8 cellular contexts compared by ENCODE assay signal in genomic region chr16:87895641-87896141, GRCh38. TPM values are rescaled to one million over a fixed set of nuclear protein-coding genes. Genes with fewer than 3 reads are reported as not detected.
DNase-seq lines count a peak whose midpoint lies in the region; ATAC-seq and FAIRE-seq lines count a peak whose summit lies in the region.

No MANE protein-coding gene starts in this region.

- no peaks in the 10 kb centered on the region for H3K36me3 Mint-ChIP-seq in activated CD4-positive, alpha-beta T cell treated with anti-CD3 and anti-CD28 coated beads, Interleukin-2, amount 10 ng/mL, durations not matched to agents 24 days and 14 days (ENCODE audit: low read depth)

- no peaks in the 10 kb centered on the region for H3K9me3 ChIP-seq in effector memory CD4-positive, alpha-beta T cell (ENCODE audit: control insufficient read depth, low read length)

- peak; percentile 47 for FAIRE-seq in GM18507 (lab: Jason Lieb, UNC)

- no peaks in the 10 kb centered on the region for H3K27me3 Mint-ChIP-seq in activated CD4-positive, alpha-beta T cell treated with anti-CD3 and anti-CD28 coated beads, Interleukin-2, amount 10 ng/mL, durations not matched to agents 24 days and 14 days

- H3K4me3 ChIP-seq in effector memory CD4-positive, alpha-beta T cell (ENCODE audit: insufficient read depth, low read depth, low read length, poor library complexity, severe bottlenecking), result no peak overlapping the region

- no peaks in the 10 kb centered on the region for H3K27me3 ChIP-seq in effector memory CD4-positive, alpha-beta T cell (replicated peaks; ENCODE audit: control insufficient read depth, insufficient read depth, low read length, poor library complexity, severe bottlenecking)

- DNase-seq in GM18507 (ENCODE audit: extremely low spot score, insufficient read length, low read depth) (peak; percentile 23), HuH-7.5 (ENCODE audit: low spot score) (no peak), NCI-H2227 treated with DMSO at 0.1 percent for 48 hours (lab: John Stamatoyannopoulos, UW) (no peak), NCI-H345 (lab: John Stamatoyannopoulos, UW) (no peak)
- peak; percentile 94 for DNase-seq in activated CD4-positive, alpha-beta T cell treated with anti-CD3 and anti-CD28 coated beads, Interleukin-2, amount 10 ng/mL, durations not matched to agents 24 days and 14 days
- peak; percentile 14 to 62 (median 23) for DNase-seq in effector memory CD4-positive, alpha-beta T cell
- DNase-seq in stimulated activated CD4-positive, alpha-beta T cell treated with anti-CD3 and anti-CD28 coated beads, Interleukin-4, amount 100 ng/mL, for 4 hours, result peak; percentile 69 to 91

- intact Hi-C loops in activated CD4-positive, alpha-beta T cell treated with anti-CD3 and anti-CD28 coated beads, Interleukin-2, amount 10 ng/mL, durations not matched to agents 24 days and 14 days (cut with micrococcal nuclease), result loop anchor here (1.0 to 5.0 kb wide), 6 partner anchors 13 to 562 kb away; partner anchors contain the start of gene BANP

- no peaks in the 10 kb centered on the region for H3K9me3 Mint-ChIP-seq in activated CD4-positive, alpha-beta T cell treated with anti-CD3 and anti-CD28 coated beads, Interleukin-2, amount 10 ng/mL, durations not matched to agents 24 days and 14 days

- peaks cover 27% of the 10 kb centered on the region for H3K4me1 ChIP-seq in effector memory CD4-positive, alpha-beta T cell (ENCODE audit: control insufficient read depth, insufficient read depth, low read length, poor library complexity, severe bottlenecking)

- peak; percentile 66 for ATAC-seq in HG03139 (IDR thresholded peaks at IDR 0.05; ENCODE audit: unreplicated experiment)

- H3K4me1 Mint-ChIP-seq in activated CD4-positive, alpha-beta T cell treated with anti-CD3 and anti-CD28 coated beads, Interleukin-2, amount 10 ng/mL, durations not matched to agents 24 days and 14 days, result peaks cover 42% of the 10 kb centered on the region

- no peaks in the 10 kb centered on the region for H3K36me3 ChIP-seq in effector memory CD4-positive, alpha-beta T cell (ENCODE audit: control insufficient read depth, insufficient read depth, low read length)

- H3K4me3 Mint-ChIP-seq in activated CD4-positive, alpha-beta T cell treated with anti-CD3 and anti-CD28 coated beads, Interleukin-2, amount 10 ng/mL, durations not matched to agents 24 days and 14 days, result peak overlapping the region; percentile 72

- H3K27ac Mint-ChIP-seq in activated CD4-positive, alpha-beta T cell treated with anti-CD3 and anti-CD28 coated beads, Interleukin-2, amount 10 ng/mL, durations not matched to agents 24 days and 14 days, result peak overlapping the region; percentile 100

- H3K27ac ChIP-seq in effector memory CD4-positive, alpha-beta T cell (ENCODE audit: insufficient read depth, low read length, poor library complexity, severe bottlenecking), result peak overlapping the region; percentile 61

RNA-seq across cellular contexts. Expression of gene SLC7A5, which starts 26.4 kb away (rescaled TPM):
- 408 and 410 TPM in 2 replicates for total RNA-seq in activated CD4-positive, alpha-beta T cell treated with anti-CD3 and anti-CD28 coated beads, Interleukin-2, amount 10 ng/mL, durations not matched to agents 24 days and 14 days

RNA-seq across cellular contexts. Expression of gene CA5A, which starts 40.6 kb away (rescaled TPM):
- total RNA-seq in activated CD4-positive, alpha-beta T cell treated with anti-CD3 and anti-CD28 coated beads, Interleukin-2, amount 10 ng/mL, durations not matched to agents 24 days and 14 days, result not detected in 2 replicates

RNA-seq across cellular contexts. Expression of gene BANP, which starts 55.5 kb away (rescaled TPM):
- 36.8 and 44.9 TPM in 2 replicates for total RNA-seq in activated CD4-positive, alpha-beta T cell treated with anti-CD3 and anti-CD28 coated beads, Interleukin-2, amount 10 ng/mL, durations not matched to agents 24 days and 14 days

Comparison
In these comparisons a context has a peak if more than half of its experiments do, and no peak if none do; other contexts are left out.
1. DNase-seq: peak in GM18507 (single experiment), activated CD4-positive, alpha-beta T cell treated with anti-CD3 and anti-CD28 coated beads, Interleukin-2, amount 10 ng/mL, durations not matched to agents 24 days and 14 days (single experiment), effector memory CD4-positive, alpha-beta T cell (3 of 3) and stimulated activated CD4-positive, alpha-beta T cell treated with anti-CD3 and anti-CD28 coated beads, Interleukin-4, amount 100 ng/mL, for 4 hours (2 of 2); none in HuH-7.5 (single experiment), NCI-H2227 treated with DMSO at 0.1 percent for 48 hours (single experiment) and NCI-H345 (single experiment).